In the genomic region with DNA sequence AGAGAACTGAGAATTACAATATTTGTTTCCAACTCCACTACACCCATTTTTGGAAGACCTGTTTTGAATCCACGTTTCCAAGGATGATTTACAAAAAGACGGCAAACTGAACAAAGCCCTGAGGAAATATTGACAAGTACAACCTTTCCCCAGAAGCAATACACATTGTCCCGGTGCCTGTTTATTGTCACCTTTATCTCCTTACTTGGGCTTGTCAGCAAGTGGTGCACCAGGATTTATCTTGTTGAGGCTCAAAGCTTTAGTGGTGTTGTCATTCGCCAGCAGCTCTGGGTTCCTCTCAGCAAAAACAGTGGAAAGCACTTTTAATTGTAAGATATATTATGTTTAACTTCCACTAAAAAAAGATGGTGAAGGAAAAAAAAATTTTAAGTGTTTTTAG, we compare ENCODE assay signal across 28 cellular contexts.
"Had no signal": no experiment of that assay in that cellular context is flagged by ENCODE, and none has a peak within 500 bp of the region (broad histone marks: within the 10 kb centered on the region; RNA-seq: fewer than 3 reads in every experiment).

No MANE protein-coding gene starts in this region.

- H3K4me3 ChIP-seq: colonic mucosa, esophagus muscularis mucosa, gastroesophageal sphincter, heart left ventricle, lung, psoas muscle, sigmoid colon, stomach, thyroid gland, vagina had no signal

- H3K27ac ChIP-seq: colonic mucosa, esophagus muscularis mucosa, foreskin keratinocyte, gastroesophageal sphincter, heart left ventricle, psoas muscle, sigmoid colon, stomach, thyroid gland, vagina had no signal

- ATAC-seq: foreskin keratinocyte; gastroesophageal sphincter; heart left ventricle; left colon; left ventricle myocardium superior; naive thymus-derived CD4-positive, alpha-beta T cell; psoas muscle; right cardiac atrium; stimulated activated effector memory CD8-positive, alpha-beta T cell treated with anti-CD3 and anti-CD28 coated beads, Interleukin-12 subunit alpha, Interleukin-12 subunit beta, amount 100 ng/mL, for 72 hours had no signal

- H3K27me3 ChIP-seq: colonic mucosa, esophagus muscularis mucosa, foreskin keratinocyte, gastroesophageal sphincter, heart left ventricle, sigmoid colon, stomach, thyroid gland, vagina had no signal

- H3K4me1 ChIP-seq: colonic mucosa, esophagus muscularis mucosa, foreskin keratinocyte, gastroesophageal sphincter, heart left ventricle, psoas muscle, sigmoid colon, stomach, thyroid gland, vagina had no signal

- H3K36me3 Mint-ChIP-seq: memory B cell; naive thymus-derived CD4-positive, alpha-beta T cell; stimulated activated effector memory CD8-positive, alpha-beta T cell treated with anti-CD3 and anti-CD28 coated beads, Interleukin-12 subunit alpha, Interleukin-12 subunit beta, amount 100 ng/mL, for 72 hours had no signal

- H3K27me3 Mint-ChIP-seq: dendritic cell treated with granulocyte-macrophage colony-stimulating factor and Interleukin-4, amounts not matched to agents 40 ng/mL and 50 ng/mL, for 4 days; memory B cell; naive thymus-derived CD4-positive, alpha-beta T cell had no signal

- H3K9me3 ChIP-seq: colonic mucosa, esophagus muscularis mucosa, gastroesophageal sphincter, heart left ventricle, psoas muscle, sigmoid colon, stomach, thyroid gland, vagina had no signal

- H3K27ac Mint-ChIP-seq: dendritic cell treated with granulocyte-macrophage colony-stimulating factor and Interleukin-4, amounts not matched to agents 40 ng/mL and 50 ng/mL, for 4 days; memory B cell; naive thymus-derived CD4-positive, alpha-beta T cell; nephron; stimulated activated effector memory CD8-positive, alpha-beta T cell treated with anti-CD3 and anti-CD28 coated beads, Interleukin-12 subunit alpha, Interleukin-12 subunit beta, amount 100 ng/mL, for 72 hours had no signal

- DNase-seq: colonic mucosa; effector CD8-positive, alpha-beta T cell; foreskin keratinocyte; heart left ventricle; hippocampal formation; kidney glomerular epithelial cell; left colon; left ventricle myocardium superior; midbrain; naive thymus-derived CD4-positive, alpha-beta T cell; nucleus accumbens; psoas muscle; right cardiac atrium; sigmoid colon; stimulated activated CD4-positive, alpha-beta T cell treated with anti-CD3 and anti-CD28 coated beads, Interleukin-2, amount 100 ng/mL, for 24 hours; stimulated activated CD4-positive, alpha-beta T cell treated with anti-CD3 and anti-CD28 coated beads, Interleukin-4, amount 100 ng/mL, for 24 hours; stimulated activated naive CD4-positive, alpha-beta T cell treated with Interleukin-2 at 50 U/mL for 16 hours; stomach; thyroid gland; trophoblast cell had no signal

- H3K4me3 Mint-ChIP-seq: dendritic cell treated with granulocyte-macrophage colony-stimulating factor and Interleukin-4, amounts not matched to agents 40 ng/mL and 50 ng/mL, for 4 days; memory B cell; naive thymus-derived CD4-positive, alpha-beta T cell; nephron; stimulated activated effector memory CD8-positive, alpha-beta T cell treated with anti-CD3 and anti-CD28 coated beads, Interleukin-12 subunit alpha, Interleukin-12 subunit beta, amount 100 ng/mL, for 72 hours had no signal

- H3K36me3 ChIP-seq: colonic mucosa, esophagus muscularis mucosa, gastroesophageal sphincter, heart left ventricle, sigmoid colon, stomach, thyroid gland, vagina had no signal

- H3K4me1 Mint-ChIP-seq: memory B cell; naive thymus-derived CD4-positive, alpha-beta T cell; nephron; stimulated activated effector memory CD8-positive, alpha-beta T cell treated with anti-CD3 and anti-CD28 coated beads, Interleukin-12 subunit alpha, Interleukin-12 subunit beta, amount 100 ng/mL, for 72 hours had no signal

- H3K9me3 Mint-ChIP-seq: dendritic cell treated with granulocyte-macrophage colony-stimulating factor and Interleukin-4, amounts not matched to agents 40 ng/mL and 50 ng/mL, for 4 days; memory B cell; nephron had no signal
